In genomic region chr10:101272229-101272868, GRCh38 we compare ENCODE assay signal across 8 cellular contexts. TPM values are rescaled to one million over a fixed set of nuclear protein-coding genes. Genes with fewer than 3 reads are reported as not detected.
DNase-seq lines count a peak whose midpoint lies in the region; ATAC-seq and TF ChIP-seq lines count a peak whose summit lies in the region.

No MANE protein-coding gene starts in this region.

- ATAC-seq in GM21360 (IDR thresholded peaks at IDR 0.05; ENCODE audit: unreplicated experiment) = no peak

- DNase-seq in DMS114 treated with DMSO at 0.1 percent for 48 hours (lab: John Stamatoyannopoulos, UW; ENCODE audit: unreplicated experiment) (peak; percentile 58), RPMI7951 (ENCODE audit: low read depth) (peak; percentile 52), fibroblast of villous mesenchyme (ENCODE audit: low read depth) (peak; percentile 54), ovary (peak; percentile 28 to 68 (median 54)), transverse colon (peak; percentile 61)
- DNase-seq in activated T-helper 1 cell treated with anti-CD3 and anti-CD28 coated beads, Interleukin-2, amount 50 U/mL, for 16 hours (ENCODE audit: low read depth in 1 of 2, low spot score in 1 of 2) = peak; percentile 10 to 26

- no peaks in the 10 kb centered on the region for H3K9me3 ChIP-seq in HUES6 (ENCODE audit: control insufficient read depth, insufficient read depth, low read depth, low read length)
- no peaks in the 10 kb centered on the region for H3K9me3 ChIP-seq in ovary
- no peaks in the 10 kb centered on the region for H3K9me3 ChIP-seq in transverse colon

- intact Hi-C loops in ovary (cut with DNase I) (loop anchor here in 1 of 4 donors (10.0 kb wide), 1 partner anchor 292 kb away; no protein-coding TSS in a partner anchor), transverse colon (cut with DNase I; ENCODE audit: low total_unique reads) (no loop called here)

- TF ChIP-seq CTCF in fibroblast of villous mesenchyme (IDR thresholded peaks at IDR 0.05; ENCODE audit: insufficient read depth, low read depth, low read length) (peak; percentile 82), ovary (IDR thresholded peaks at IDR 0.05) (peak in 2 of 3 donors; percentile 36 to 39), transverse colon (IDR thresholded peaks at IDR 0.05) (peak; percentile 62 to 74 (median 65))

- H3K36me3 ChIP-seq in HUES6 (ENCODE audit: control insufficient read depth, insufficient read depth, low read length) (no peaks in the 10 kb centered on the region), ovary (no peaks in the 10 kb centered on the region), transverse colon (no peaks in the 10 kb centered on the region)

- peak overlapping the region; percentile 4; the same call in 1 of the 2 replicates for H3K4me3 ChIP-seq in HUES6 (ENCODE audit: low read depth, low read length)
- no peak overlapping the region for H3K4me3 ChIP-seq in fibroblast of villous mesenchyme (ENCODE audit: low read depth, low read length)
- no peak overlapping the region for H3K4me3 ChIP-seq in ovary
- H3K4me3 ChIP-seq in transverse colon = no peak overlapping the region

- in situ Hi-C loops in transverse colon (cut with MboI; ENCODE audit: low pct_ligation_motif_present in 1 of 4, low pct_unique_long_range_greater_than_20kb in 1 of 4, low sequenced_read_pairs in 3 of 4) = no loop called here

- 45 to 48% (median 45%) methylated on average over 13 of the region's 13 CpGs for WGBS in ovary, 3 donors
- WGBS in transverse colon (ENCODE audit: low coverage in 1 of 2), 2 donors = 6 to 40% methylated on average over 3 to 13 of the region's 13 CpGs

- H3K4me1 ChIP-seq in HUES6 (ENCODE audit: control insufficient read depth, insufficient read depth, low read length) (peaks cover 9% of the 10 kb centered on the region), ovary (ENCODE audit: insufficient read depth) (no peaks in the 10 kb centered on the region), transverse colon (no peaks in the 10 kb centered on the region)

- no peak overlapping the region for H3K9ac ChIP-seq in HUES6 (ENCODE audit: low read length)

- H3K27ac ChIP-seq in HUES6 (ENCODE audit: low read depth, low read length) (no peak overlapping the region), ovary (no peak overlapping the region), transverse colon (no peak overlapping the region)

- TF ChIP-seq POLR2A in ovary (IDR thresholded peaks at IDR 0.05) (no peak), transverse colon (IDR thresholded peaks at IDR 0.05) (no peak)

- TF ChIP-seq EP300 in ovary (IDR thresholded peaks at IDR 0.05) = no peak
- no peak for TF ChIP-seq EP300 in transverse colon (IDR thresholded peaks at IDR 0.05; ENCODE audit: low read depth)

- H3K27me3 ChIP-seq in HUES6 (ENCODE audit: control insufficient read depth, insufficient read depth, low read length) (peaks cover 6% of the 10 kb centered on the region), ovary (no peaks in the 10 kb centered on the region), transverse colon (peaks cover 36% of the 10 kb centered on the region)

RNA-seq across cellular contexts. Expression of gene LBX1, which starts 43.1 kb away (rescaled TPM):
- total RNA-seq in RPMI7951 (2014; rRNA removed; shearing (Covaris generic)) = not detected in 2 replicates
- total RNA-seq in fibroblast of villous mesenchyme = not detected in 2 replicates
- not detected for total RNA-seq in ovary
- not detected for polyA plus RNA-seq in ovary
- not detected for total RNA-seq in transverse colon
